8 cellular contexts compared by ENCODE assay signal in the genomic region with DNA sequence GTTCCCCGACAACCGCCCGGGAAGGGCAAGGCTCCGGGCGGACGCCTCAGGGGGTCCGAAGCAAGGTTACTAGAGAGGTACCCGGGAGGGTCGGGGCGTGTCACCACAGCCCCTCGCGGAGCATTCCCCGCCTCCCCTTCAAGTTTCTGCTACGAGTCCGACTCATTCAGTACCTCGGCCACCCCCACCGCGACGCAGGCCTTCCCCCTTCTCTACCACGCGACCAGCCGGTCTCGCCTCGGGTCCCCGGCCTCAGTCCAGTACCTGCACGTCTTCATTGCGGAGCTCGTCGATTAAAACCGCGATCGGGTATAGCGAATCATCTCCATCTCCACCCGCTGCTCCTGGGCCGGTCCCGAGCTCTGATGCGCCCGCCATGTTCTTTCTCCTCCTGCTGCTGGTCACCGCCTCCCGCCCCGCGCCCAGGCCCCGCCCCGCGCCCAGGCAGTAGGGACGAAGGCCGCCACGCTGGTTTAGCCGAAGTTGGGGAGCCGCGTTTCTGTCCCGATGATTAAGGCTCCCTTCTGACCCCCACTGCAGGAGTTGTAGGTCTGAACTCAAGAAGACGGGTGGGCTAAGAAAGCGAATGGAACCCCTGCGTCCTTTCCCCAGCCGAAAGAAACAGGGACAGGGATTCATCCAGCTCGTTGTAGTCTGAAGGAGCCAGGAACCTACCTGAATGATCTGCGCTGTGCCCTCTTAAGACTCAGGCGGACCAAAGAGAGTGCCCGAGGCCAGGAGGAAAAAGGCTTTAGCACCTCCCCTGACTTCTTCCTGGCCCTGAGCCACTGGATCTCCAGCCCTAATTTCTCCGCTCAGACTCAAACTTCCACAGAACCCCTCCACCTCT. TPM values are rescaled to one million over a fixed set of nuclear protein-coding genes. Genes with fewer than 3 reads are reported as not detected.
A peak's percentile ranks its signal among the peaks of the same experiment; 100 is the strongest.
DNase-seq lines count a peak whose midpoint lies in the region; ATAC-seq and TF ChIP-seq lines count a peak whose summit lies in the region.

A gene (minus strand): TSS at position 406 of the 850 bp plus-strand sequence. CDS start 28 bp downstream, at position 378.

- no peak for TF ChIP-seq CTCF in fibroblast of mammary gland (conservative IDR thresholded peaks at IDR 0.05; ENCODE audit: control insufficient read depth, insufficient read depth, low read depth, low read length)

- POLR2A ChIA-PET in naive thymus-derived CD8-positive, alpha-beta T cell (lab: Charles Lee): interaction anchor here (0.6 to 1.8 kb wide), 9 partner anchors 10 to 176 kb away, joined by 3 to 5 read pairs (median 4); a partner anchor contains a TSS

- peak within 1 kb of the TSS; percentile 99 for H3K4me3 Mint-ChIP-seq in activated T-helper 17 cell treated with anti-CD3 and anti-CD28 coated beads, Interleukin-2, amount 50 U/mL, for 72 hours
- H3K4me3 Mint-ChIP-seq in naive thymus-derived CD8-positive, alpha-beta T cell: peak within 1 kb of the TSS; percentile 87 to 100 (median 99)

- DNase-seq in DMS79 (lab: John Stamatoyannopoulos, UW) (peak; percentile 79), KBM-7 (peak; percentile 84), RPMI7951 (ENCODE audit: low read depth) (peak; percentile 83), fibroblast of mammary gland (ENCODE audit: low read depth) (peak; percentile 62)
- DNase-seq in naive thymus-derived CD8-positive, alpha-beta T cell: peak; percentile 38 to 84 (median 66)
- peak; percentile 80 for DNase-seq in stimulated activated naive CD4-positive, alpha-beta T cell treated with Interleukin-2 at 50 U/mL for 16 hours (lab: John Stamatoyannopoulos, UW)

- H3K4me1 Mint-ChIP-seq in activated T-helper 17 cell treated with anti-CD3 and anti-CD28 coated beads, Interleukin-2, amount 50 U/mL, for 72 hours: peaks cover 30% of the 10 kb centered on the region
- H3K4me1 Mint-ChIP-seq in naive thymus-derived CD8-positive, alpha-beta T cell: peaks cover 28 to 52% (median 41%) of the 10 kb centered on the region in 4 donors

- H3K27ac Mint-ChIP-seq in activated T-helper 17 cell treated with anti-CD3 and anti-CD28 coated beads, Interleukin-2, amount 50 U/mL, for 72 hours: peak within 1 kb of the TSS; percentile 95
- peak within 1 kb of the TSS; percentile 73 to 99 (median 96) for H3K27ac Mint-ChIP-seq in naive thymus-derived CD8-positive, alpha-beta T cell

- in situ Hi-C loops in KBM-7 (cut with MboI; ENCODE audit: low pct_unique_long_range_greater_than_20kb, low sequenced_read_pairs): no loop called here

- H3K4me3 ChIP-seq in fibroblast of mammary gland (ENCODE audit: control insufficient read depth, low read depth, low read length): peak within 1 kb of the TSS; percentile 90

- no peaks in the 10 kb centered on the region for H3K9me3 Mint-ChIP-seq in activated T-helper 17 cell treated with anti-CD3 and anti-CD28 coated beads, Interleukin-2, amount 50 U/mL, for 72 hours
- no peaks in the 10 kb centered on the region for H3K9me3 Mint-ChIP-seq in naive thymus-derived CD8-positive, alpha-beta T cell

- ATAC-seq in GM21717 (IDR thresholded peaks at IDR 0.05; ENCODE audit: unreplicated experiment): peak; percentile 91
- peak; percentile 97 for ATAC-seq in activated T-helper 17 cell treated with anti-CD3 and anti-CD28 coated beads, Interleukin-2, amount 50 U/mL, for 72 hours (replicated peaks)
- ATAC-seq in naive thymus-derived CD8-positive, alpha-beta T cell: peak; percentile 95

- no peaks in the 10 kb centered on the region for H3K27me3 Mint-ChIP-seq in activated T-helper 17 cell treated with anti-CD3 and anti-CD28 coated beads, Interleukin-2, amount 50 U/mL, for 72 hours
- no peaks in the 10 kb centered on the region for H3K27me3 Mint-ChIP-seq in naive thymus-derived CD8-positive, alpha-beta T cell

- peaks cover 51% of the 10 kb centered on the region for H3K36me3 Mint-ChIP-seq in activated T-helper 17 cell treated with anti-CD3 and anti-CD28 coated beads, Interleukin-2, amount 50 U/mL, for 72 hours (ENCODE audit: low read depth)
- peaks cover 2 to 32% (median 5%) of the 10 kb centered on the region in 3 donors for H3K36me3 Mint-ChIP-seq in naive thymus-derived CD8-positive, alpha-beta T cell

RNA-seq across cellular contexts. Expression of the gene that starts here (rescaled TPM):
- total RNA-seq in RPMI7951 (2014; rRNA removed; shearing (Covaris generic)): 33.4 and 36.9 TPM in 2 replicates
- total RNA-seq in activated T-helper 17 cell treated with anti-CD3 and anti-CD28 coated beads, Interleukin-2, amount 50 U/mL, for 72 hours: 10 to 100 TPM; 46.9 to 72.6 TPM
- total RNA-seq in naive thymus-derived CD8-positive, alpha-beta T cell: 10 to 100 TPM; 38.1 to 38.2 TPM
- polyA plus RNA-seq in naive thymus-derived CD8-positive, alpha-beta T cell: 10 to 100 TPM; 12.5 to 14.8 (median 14.4) TPM

Comparison
In these comparisons a context has a peak if more than half of its experiments do, and no peak if none do; other contexts are left out.
1. Peak in every context shown above with its lines: DNase-seq, ATAC-seq and H3K4me3 ChIP-seq.